ENCODE assay signal across 1 cellular context in the genomic region with DNA sequence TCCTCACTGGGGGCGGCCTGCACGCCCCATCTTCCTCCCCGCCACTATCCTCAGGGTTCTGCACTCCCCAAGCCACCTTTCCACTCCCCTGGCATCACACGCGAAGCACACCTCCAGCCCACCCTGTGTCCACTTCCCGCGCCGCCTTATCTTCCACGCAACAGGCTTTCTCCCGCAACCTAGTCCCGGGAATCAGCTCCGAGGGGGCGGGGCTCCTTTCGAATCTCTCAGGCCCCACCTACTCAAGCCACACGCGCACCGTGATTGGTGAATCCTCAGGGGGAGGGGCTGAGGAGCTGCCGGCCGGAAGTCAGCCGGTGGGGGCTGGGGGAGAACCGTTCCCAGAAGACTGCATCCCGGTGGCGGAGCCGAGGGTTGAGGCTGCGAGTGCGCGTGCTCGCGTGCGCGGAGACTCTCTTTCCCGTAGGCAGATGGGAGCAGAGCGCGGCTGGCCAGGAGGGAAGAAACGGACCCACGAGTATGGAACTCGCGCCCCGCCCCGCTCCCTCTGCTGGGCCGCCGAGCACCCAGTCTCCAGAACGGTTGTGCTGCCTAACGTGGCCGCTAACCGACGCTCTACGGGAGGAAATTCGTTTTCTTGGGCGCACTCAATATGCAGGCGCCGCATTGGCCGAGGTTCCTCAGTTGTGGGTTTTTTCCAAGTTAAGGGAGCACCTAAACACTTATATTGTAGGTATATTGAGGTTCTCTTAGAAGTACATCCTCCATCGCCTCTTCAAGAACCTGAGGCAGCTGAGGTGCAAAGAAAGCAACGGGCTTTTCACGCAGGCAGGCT.
A peak's percentile ranks its signal among the peaks of the same experiment; 100 is the strongest.
TF ChIP-seq lines count a peak whose summit lies in the region.

A gene (minus strand): TSS at position 194 of the 796 bp plus-strand sequence.

TF ChIP-seq in K562, 482 proteins besides CTCF, POLR2A, EP300 and RAD21 (continued from another document and continues in another):
- TF ChIP-seq, protein P1, sequence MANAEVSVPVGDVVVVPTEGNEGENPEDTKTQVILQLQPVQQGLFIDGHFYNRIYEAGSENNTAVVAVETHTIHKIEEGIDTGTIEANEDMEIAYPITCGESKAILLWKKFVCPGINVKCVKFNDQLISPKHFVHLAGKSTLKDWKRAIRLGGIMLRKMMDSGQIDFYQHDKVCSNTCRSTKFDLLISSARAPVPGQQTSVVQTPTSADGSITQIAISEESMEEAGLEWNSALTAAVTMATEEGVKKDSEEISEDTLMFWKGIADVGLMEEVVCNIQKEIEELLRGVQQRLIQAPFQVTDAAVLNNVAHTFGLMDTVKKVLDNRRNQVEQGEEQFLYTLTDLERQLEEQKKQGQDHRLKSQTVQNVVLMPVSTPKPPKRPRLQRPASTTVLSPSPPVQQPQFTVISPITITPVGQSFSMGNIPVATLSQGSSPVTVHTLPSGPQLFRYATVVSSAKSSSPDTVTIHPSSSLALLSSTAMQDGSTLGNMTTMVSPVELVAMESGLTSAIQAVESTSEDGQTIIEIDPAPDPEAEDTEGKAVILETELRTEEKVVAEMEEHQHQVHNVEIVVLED (CRISPR knock-in tag; IDR thresholded peaks at IDR 0.05): 0 out of 2 replicates have a peak, but pooled peaks have one; percentile 10
- TF ChIP-seq TRIM24 (IDR thresholded peaks at IDR 0.05) (peak in 1 of 2 experiments; percentile 52; a peak in 2 of 4 replicates), TRIM28 (IDR thresholded peaks at IDR 0.05) (no peak), RBBP5 (IDR thresholded peaks at IDR 0.05; ENCODE audit: borderline replicate concordance, insufficient read depth, low read length, poor library complexity, severe bottlenecking) (peak; percentile 81), RBFOX2 (IDR thresholded peaks at IDR 0.05; ENCODE audit: low read depth, low read length) (peak; percentile 97), FOXJ3 (CRISPR knock-in tag; IDR thresholded peaks at IDR 0.05) (no peak), LARP7 (IDR thresholded peaks at IDR 0.05) (peak; percentile 78), OTX1 (CRISPR knock-in tag; IDR thresholded peaks at IDR 0.05) (0 out of 2 replicates have a peak, but pooled peaks have one; percentile 56), NFRKB (IDR thresholded peaks at IDR 0.05; ENCODE audit: low read depth) (peak; percentile 86), HMG20B (CRISPR knock-in tag; IDR thresholded peaks at IDR 0.05) (no peak), ZNF41 (CRISPR knock-in tag; conservative IDR thresholded peaks at IDR 0.05) (0 out of 2 replicates have a peak, but pooled peaks have one; percentile 18), PCBP1 (IDR thresholded peaks at IDR 0.05; ENCODE audit: low read depth, low read length, poor library complexity, severe bottlenecking) (peak; percentile 79), DACH1 (IDR thresholded peaks at IDR 0.05; ENCODE audit: partially characterized antibody) (no peak), ZC3H4 (CRISPR knock-in tag; IDR thresholded peaks at IDR 0.05; ENCODE audit: borderline replicate concordance) (no peak; the same call in 1 of the 2 replicates), RBM14 (IDR thresholded peaks at IDR 0.05; ENCODE audit: borderline replicate concordance, insufficient read depth, low read depth, low read length) (no peak), FUS (optimal IDR thresholded peaks at IDR 0.05; ENCODE audit: low read depth, low read length) (no peak), ZNF140 (CRISPR knock-in tag; IDR thresholded peaks at IDR 0.05) (no peak), ZNF124 (CRISPR knock-in tag; IDR thresholded peaks at IDR 0.05) (no peak; the same call in 1 of the 2 replicates), HLTF (IDR thresholded peaks at IDR 0.05) (peak; percentile 95)
- TF ChIP-seq, protein P2, sequence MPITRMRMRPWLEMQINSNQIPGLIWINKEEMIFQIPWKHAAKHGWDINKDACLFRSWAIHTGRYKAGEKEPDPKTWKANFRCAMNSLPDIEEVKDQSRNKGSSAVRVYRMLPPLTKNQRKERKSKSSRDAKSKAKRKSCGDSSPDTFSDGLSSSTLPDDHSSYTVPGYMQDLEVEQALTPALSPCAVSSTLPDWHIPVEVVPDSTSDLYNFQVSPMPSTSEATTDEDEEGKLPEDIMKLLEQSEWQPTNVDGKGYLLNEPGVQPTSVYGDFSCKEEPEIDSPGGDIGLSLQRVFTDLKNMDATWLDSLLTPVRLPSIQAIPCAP (CRISPR knock-in tag; IDR thresholded peaks at IDR 0.05; ENCODE audit: borderline replicate concordance): no peak
- TF ChIP-seq, protein P3, sequence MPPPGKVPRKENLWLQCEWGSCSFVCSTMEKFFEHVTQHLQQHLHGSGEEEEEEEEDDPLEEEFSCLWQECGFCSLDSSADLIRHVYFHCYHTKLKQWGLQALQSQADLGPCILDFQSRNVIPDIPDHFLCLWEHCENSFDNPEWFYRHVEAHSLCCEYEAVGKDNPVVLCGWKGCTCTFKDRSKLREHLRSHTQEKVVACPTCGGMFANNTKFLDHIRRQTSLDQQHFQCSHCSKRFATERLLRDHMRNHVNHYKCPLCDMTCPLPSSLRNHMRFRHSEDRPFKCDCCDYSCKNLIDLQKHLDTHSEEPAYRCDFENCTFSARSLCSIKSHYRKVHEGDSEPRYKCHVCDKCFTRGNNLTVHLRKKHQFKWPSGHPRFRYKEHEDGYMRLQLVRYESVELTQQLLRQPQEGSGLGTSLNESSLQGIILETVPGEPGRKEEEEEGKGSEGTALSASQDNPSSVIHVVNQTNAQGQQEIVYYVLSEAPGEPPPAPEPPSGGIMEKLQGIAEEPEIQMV (tag; conservative IDR thresholded peaks at IDR 0.05; ENCODE audit: low read depth): no peak
- TF ChIP-seq, protein P4, sequence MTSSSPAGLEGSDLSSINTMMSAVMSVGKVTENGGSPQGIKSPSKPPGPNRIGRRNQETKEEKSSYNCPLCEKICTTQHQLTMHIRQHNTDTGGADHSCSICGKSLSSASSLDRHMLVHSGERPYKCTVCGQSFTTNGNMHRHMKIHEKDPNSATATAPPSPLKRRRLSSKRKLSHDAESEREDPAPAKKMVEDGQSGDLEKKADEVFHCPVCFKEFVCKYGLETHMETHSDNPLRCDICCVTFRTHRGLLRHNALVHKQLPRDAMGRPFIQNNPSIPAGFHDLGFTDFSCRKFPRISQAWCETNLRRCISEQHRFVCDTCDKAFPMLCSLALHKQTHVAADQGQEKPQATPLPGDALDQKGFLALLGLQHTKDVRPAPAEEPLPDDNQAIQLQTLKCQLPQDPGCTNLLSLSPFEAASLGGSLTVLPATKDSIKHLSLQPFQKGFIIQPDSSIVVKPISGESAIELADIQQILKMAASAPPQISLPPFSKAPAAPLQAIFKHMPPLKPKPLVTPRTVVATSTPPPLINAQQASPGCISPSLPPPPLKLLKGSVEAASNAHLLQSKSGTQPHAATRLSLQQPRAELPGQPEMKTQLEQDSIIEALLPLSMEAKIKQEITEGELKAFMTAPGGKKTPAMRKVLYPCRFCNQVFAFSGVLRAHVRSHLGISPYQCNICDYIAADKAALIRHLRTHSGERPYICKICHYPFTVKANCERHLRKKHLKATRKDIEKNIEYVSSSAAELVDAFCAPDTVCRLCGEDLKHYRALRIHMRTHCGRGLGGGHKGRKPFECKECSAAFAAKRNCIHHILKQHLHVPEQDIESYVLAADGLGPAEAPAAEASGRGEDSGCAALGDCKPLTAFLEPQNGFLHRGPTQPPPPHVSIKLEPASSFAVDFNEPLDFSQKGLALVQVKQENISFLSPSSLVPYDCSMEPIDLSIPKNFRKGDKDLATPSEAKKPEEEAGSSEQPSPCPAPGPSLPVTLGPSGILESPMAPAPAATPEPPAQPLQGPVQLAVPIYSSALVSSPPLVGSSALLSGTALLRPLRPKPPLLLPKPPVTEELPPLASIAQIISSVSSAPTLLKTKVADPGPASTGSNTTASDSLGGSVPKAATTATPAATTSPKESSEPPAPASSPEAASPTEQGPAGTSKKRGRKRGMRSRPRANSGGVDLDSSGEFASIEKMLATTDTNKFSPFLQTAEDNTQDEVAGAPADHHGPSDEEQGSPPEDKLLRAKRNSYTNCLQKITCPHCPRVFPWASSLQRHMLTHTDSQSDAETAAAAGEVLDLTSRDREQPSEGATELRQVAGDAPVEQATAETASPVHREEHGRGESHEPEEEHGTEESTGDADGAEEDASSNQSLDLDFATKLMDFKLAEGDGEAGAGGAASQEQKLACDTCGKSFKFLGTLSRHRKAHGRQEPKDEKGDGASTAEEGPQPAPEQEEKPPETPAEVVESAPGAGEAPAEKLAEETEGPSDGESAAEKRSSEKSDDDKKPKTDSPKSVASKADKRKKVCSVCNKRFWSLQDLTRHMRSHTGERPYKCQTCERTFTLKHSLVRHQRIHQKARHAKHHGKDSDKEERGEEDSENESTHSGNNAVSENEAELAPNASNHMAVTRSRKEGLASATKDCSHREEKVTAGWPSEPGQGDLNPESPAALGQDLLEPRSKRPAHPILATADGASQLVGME (CRISPR knock-in tag; IDR thresholded peaks at IDR 0.05): peak; percentile 92
- TF ChIP-seq, protein P5, sequence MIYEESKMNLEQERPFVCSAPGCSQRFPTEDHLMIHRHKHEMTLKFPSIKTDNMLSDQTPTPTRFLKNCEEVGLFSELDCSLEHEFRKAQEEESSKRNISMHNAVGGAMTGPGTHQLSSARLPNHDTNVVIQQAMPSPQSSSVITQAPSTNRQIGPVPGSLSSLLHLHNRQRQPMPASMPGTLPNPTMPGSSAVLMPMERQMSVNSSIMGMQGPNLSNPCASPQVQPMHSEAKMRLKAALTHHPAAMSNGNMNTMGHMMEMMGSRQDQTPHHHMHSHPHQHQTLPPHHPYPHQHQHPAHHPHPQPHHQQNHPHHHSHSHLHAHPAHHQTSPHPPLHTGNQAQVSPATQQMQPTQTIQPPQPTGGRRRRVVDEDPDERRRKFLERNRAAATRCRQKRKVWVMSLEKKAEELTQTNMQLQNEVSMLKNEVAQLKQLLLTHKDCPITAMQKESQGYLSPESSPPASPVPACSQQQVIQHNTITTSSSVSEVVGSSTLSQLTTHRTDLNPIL (CRISPR knock-in tag; IDR thresholded peaks at IDR 0.05): no peak
- TF ChIP-seq, protein P6, sequence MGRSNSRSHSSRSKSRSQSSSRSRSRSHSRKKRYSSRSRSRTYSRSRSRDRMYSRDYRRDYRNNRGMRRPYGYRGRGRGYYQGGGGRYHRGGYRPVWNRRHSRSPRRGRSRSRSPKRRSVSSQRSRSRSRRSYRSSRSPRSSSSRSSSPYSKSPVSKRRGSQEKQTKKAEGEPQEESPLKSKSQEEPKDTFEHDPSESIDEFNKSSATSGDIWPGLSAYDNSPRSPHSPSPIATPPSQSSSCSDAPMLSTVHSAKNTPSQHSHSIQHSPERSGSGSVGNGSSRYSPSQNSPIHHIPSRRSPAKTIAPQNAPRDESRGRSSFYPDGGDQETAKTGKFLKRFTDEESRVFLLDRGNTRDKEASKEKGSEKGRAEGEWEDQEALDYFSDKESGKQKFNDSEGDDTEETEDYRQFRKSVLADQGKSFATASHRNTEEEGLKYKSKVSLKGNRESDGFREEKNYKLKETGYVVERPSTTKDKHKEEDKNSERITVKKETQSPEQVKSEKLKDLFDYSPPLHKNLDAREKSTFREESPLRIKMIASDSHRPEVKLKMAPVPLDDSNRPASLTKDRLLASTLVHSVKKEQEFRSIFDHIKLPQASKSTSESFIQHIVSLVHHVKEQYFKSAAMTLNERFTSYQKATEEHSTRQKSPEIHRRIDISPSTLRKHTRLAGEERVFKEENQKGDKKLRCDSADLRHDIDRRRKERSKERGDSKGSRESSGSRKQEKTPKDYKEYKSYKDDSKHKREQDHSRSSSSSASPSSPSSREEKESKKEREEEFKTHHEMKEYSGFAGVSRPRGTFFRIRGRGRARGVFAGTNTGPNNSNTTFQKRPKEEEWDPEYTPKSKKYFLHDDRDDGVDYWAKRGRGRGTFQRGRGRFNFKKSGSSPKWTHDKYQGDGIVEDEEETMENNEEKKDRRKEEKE (IDR thresholded peaks at IDR 0.05; ENCODE audit: borderline replicate concordance in 1 of 2, control insufficient read depth in 1 of 2, low read depth in 2 of 2, low read length in 1 of 2): peak in 1 of 2 experiments; percentile 79; a peak in 1 of 4 replicates
- TF ChIP-seq, protein P7, sequence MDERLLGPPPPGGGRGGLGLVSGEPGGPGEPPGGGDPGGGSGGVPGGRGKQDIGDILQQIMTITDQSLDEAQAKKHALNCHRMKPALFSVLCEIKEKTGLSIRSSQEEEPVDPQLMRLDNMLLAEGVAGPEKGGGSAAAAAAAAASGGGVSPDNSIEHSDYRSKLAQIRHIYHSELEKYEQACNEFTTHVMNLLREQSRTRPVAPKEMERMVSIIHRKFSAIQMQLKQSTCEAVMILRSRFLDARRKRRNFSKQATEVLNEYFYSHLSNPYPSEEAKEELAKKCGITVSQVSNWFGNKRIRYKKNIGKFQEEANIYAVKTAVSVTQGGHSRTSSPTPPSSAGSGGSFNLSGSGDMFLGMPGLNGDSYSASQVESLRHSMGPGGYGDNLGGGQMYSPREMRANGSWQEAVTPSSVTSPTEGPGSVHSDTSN (CRISPR knock-in tag; IDR thresholded peaks at IDR 0.05; ENCODE audit: low read depth): no peak
- TF ChIP-seq, protein P7 (tag; conservative IDR thresholded peaks at IDR 0.05; ENCODE audit: low read depth): no peak
- TF ChIP-seq, protein P8, sequence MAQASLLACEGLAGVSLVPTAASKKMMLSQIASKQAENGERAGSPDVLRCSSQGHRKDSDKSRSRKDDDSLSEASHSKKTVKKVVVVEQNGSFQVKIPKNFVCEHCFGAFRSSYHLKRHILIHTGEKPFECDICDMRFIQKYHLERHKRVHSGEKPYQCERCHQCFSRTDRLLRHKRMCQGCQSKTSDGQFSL (CRISPR knock-in tag; IDR thresholded peaks at IDR 0.05): no peak; the same call in 1 of the 2 replicates
- TF ChIP-seq, protein P8 (tag; IDR thresholded peaks at IDR 0.05): no peak
- TF ChIP-seq, protein P9, sequence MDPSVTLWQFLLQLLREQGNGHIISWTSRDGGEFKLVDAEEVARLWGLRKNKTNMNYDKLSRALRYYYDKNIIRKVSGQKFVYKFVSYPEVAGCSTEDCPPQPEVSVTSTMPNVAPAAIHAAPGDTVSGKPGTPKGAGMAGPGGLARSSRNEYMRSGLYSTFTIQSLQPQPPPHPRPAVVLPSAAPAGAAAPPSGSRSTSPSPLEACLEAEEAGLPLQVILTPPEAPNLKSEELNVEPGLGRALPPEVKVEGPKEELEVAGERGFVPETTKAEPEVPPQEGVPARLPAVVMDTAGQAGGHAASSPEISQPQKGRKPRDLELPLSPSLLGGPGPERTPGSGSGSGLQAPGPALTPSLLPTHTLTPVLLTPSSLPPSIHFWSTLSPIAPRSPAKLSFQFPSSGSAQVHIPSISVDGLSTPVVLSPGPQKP (CRISPR knock-in tag; IDR thresholded peaks at IDR 0.05): no peak
